8 cellular contexts compared by ENCODE assay signal in the genomic region with DNA sequence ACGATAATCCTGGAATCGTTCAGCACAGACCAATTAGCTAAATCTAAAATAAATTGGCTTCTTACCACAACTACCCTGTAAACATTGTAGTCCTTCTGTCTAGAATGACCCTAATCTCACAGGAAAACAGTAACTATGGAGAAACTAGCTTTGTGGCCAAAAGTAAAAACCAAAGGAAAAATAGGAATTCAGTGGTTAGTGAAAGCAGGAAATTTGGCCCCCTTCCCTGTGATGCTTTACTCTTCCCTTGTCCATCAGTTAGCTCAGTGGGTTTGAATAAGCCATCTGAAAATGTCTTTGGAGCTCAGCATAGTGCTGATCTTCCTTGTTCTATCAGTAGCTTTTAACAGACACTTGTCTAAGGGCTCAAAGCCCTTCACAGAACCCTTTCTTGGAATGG. TPM values are rescaled to one million over a fixed set of nuclear protein-coding genes. Genes with fewer than 3 reads are reported as not detected.
DNase-seq lines count a peak whose midpoint lies in the region; ATAC-seq and TF ChIP-seq lines count a peak whose summit lies in the region.

No MANE protein-coding gene starts in this region.

- in situ Hi-C loops in Panc1 (cut with HindIII; ENCODE audit: low pct_unique_long_range_greater_than_20kb, low sequenced_read_pairs), result no loop called here

- TSS peak; percentile 64 for BruUV-seq in Panc1 (replicated peaks; lab: Mats Ljungman, UMichigan)

- H3K4me2 ChIP-seq in fibroblast of lung (ENCODE audit: extremely low read depth, insufficient read depth, low read length), result peak overlapping the region; percentile 60

- H3K27ac ChIP-seq in Panc1 (ENCODE audit: low read length) (peak overlapping the region; percentile 99), fibroblast of lung (ENCODE audit: insufficient read depth, low read length) (no peak overlapping the region)

- H3K9me3 ChIP-seq in Panc1 (ENCODE audit: control insufficient read depth, insufficient read depth, low read depth, low read length) (0 out of 2 replicates have a peak, but pooled peaks cover 4% of the 10 kb centered on the region), fibroblast of lung (ENCODE audit: control insufficient read depth, insufficient read depth, low read depth, low read length) (no peaks in the 10 kb centered on the region)

- CTCF ChIA-PET in Panc1 (lab: Charles Lee), result no interaction called here

- no peak overlapping the region for H3K9ac ChIP-seq in fibroblast of lung (ENCODE audit: insufficient read depth, low read length)

- H3K27me3 ChIP-seq in Panc1 (ENCODE audit: control insufficient read depth, insufficient read depth, low read length) (no peaks in the 10 kb centered on the region), fibroblast of lung (ENCODE audit: control insufficient read depth, insufficient read depth, low read length) (no peaks in the 10 kb centered on the region)

- ATAC-seq in Panc1, result no peak
- no peak for ATAC-seq in HG02642 (IDR thresholded peaks at IDR 0.05; ENCODE audit: poor library complexity, unreplicated experiment)

- POLR2A ChIA-PET in Panc1 (lab: Charles Lee), result interaction anchor here (0.7 kb wide), 2 partner anchors 479 to 550 kb away, joined by 3 to 4 read pairs; no protein-coding TSS in a partner anchor

- H3K4me3 ChIP-seq in GM12865 (ENCODE audit: low read depth, low read length) (peak overlapping the region; percentile 100), Panc1 (ENCODE audit: low read depth in 2 of 2, low read length in 2 of 2) (peak overlapping the region; percentile 73 to 88), fibroblast of lung (replicated peaks in 1 of 4; ENCODE audit: control extremely low read depth in 1 of 4, insufficient read depth in 1 of 4, low read depth in 3 of 4, low read length in 4 of 4) (peak overlapping the region; percentile 74 to 98 (median 80)), skeletal muscle cell (ENCODE audit: low read depth, low read length) (peak overlapping the region; percentile 90)

- no peaks in the 10 kb centered on the region for H4K20me1 ChIP-seq in fibroblast of lung (ENCODE audit: control insufficient read depth, extremely low read depth, insufficient read depth, low read length)

- intact Hi-C loops in Panc1 (cut with micrococcal nuclease; ENCODE audit: unreplicated experiment), result loop anchor here (5.0 to 10.0 kb wide), 2 partner anchors 115 to 518 kb away; a partner anchor contains a TSS

- peaks cover 14% of the 10 kb centered on the region for H3K4me1 ChIP-seq in Panc1 (ENCODE audit: control insufficient read depth, insufficient read depth, low read length)
- H3K4me1 ChIP-seq in fibroblast of lung (ENCODE audit: control insufficient read depth, extremely low read depth, insufficient read depth, low read length), result no peaks in the 10 kb centered on the region

- H3K36me3 ChIP-seq in Panc1 (ENCODE audit: control insufficient read depth, insufficient read depth, low read length) (peaks cover 15% of the 10 kb centered on the region), fibroblast of lung (ENCODE audit: control insufficient read depth, insufficient read depth, low read length) (peaks cover 2% of the 10 kb centered on the region)

- no peak overlapping the region for H2AFZ ChIP-seq in fibroblast of lung (ENCODE audit: low read length)

- DNase-seq in GM12865 (ENCODE audit: low read depth) (no peak), Panc1 (ENCODE audit: low read depth, low spot score) (no peak), fibroblast of lung (ENCODE audit: low read depth in 2 of 2) (peak; percentile 17 to 65), skeletal muscle cell (ENCODE audit: low read depth) (no peak), T-helper 9 cell (no peak), DMS79 (lab: John Stamatoyannopoulos, UW) (no peak), amygdala (lab: John Stamatoyannopoulos, UW) (no peak)

- peaks cover 41% of the 10 kb centered on the region for H3K79me2 ChIP-seq in fibroblast of lung (ENCODE audit: control insufficient read depth, insufficient read depth, low read length)

- no peak for TF ChIP-seq CTCF in GM12865 (IDR thresholded peaks at IDR 0.05; ENCODE audit: insufficient read depth, low read depth, low read length, missing control alignments)
- no peak for TF ChIP-seq CTCF in Panc1 (IDR thresholded peaks at IDR 0.05)
- TF ChIP-seq CTCF in fibroblast of lung (conservative IDR thresholded peaks at IDR 0.05 in 1 of 2, IDR thresholded peaks at IDR 0.05 in 1 of 2; ENCODE audit: low read depth in 1 of 2, low read length in 2 of 2), result no peak

RNA-seq across cellular contexts. Expression of a gene that starts 1.6 kb away (rescaled TPM):
- total RNA-seq in Panc1 (2021; ENCODE audit: unreplicated experiment), result 64.6 TPM
- 33.7 TPM for polyA plus RNA-seq in Panc1 (2012; ENCODE audit: insufficient read length)
- 98.9 and 134 TPM in 2 replicates for total RNA-seq in fibroblast of lung
- polyA plus RNA-seq in fibroblast of lung, result 52.6 and 62.8 TPM in 2 replicates
- polyA plus RNA-seq in fibroblast of lung (2012), result 45.7 and 49.7 TPM in 2 replicates
- polyA minus RNA-seq in fibroblast of lung (ENCODE audit: low replicate concordance), result 23.1 and 24.9 TPM in 2 replicates

Comparison
In these comparisons a context has a peak if more than half of its experiments do, and no peak if none do; other contexts are left out.
1. DNase-seq: peak in fibroblast of lung (2 of 2); none in GM12865 (single experiment), Panc1 (single experiment), skeletal muscle cell (single experiment), T-helper 9 cell (single experiment), DMS79 (single experiment) and amygdala (0 of 56).
2. Peak in every context shown above with its lines, with median percentiles within 50 percentile points of each other: H3K4me3 ChIP-seq.